ENCODE assay signal across 8 cellular contexts in the genomic region with DNA sequence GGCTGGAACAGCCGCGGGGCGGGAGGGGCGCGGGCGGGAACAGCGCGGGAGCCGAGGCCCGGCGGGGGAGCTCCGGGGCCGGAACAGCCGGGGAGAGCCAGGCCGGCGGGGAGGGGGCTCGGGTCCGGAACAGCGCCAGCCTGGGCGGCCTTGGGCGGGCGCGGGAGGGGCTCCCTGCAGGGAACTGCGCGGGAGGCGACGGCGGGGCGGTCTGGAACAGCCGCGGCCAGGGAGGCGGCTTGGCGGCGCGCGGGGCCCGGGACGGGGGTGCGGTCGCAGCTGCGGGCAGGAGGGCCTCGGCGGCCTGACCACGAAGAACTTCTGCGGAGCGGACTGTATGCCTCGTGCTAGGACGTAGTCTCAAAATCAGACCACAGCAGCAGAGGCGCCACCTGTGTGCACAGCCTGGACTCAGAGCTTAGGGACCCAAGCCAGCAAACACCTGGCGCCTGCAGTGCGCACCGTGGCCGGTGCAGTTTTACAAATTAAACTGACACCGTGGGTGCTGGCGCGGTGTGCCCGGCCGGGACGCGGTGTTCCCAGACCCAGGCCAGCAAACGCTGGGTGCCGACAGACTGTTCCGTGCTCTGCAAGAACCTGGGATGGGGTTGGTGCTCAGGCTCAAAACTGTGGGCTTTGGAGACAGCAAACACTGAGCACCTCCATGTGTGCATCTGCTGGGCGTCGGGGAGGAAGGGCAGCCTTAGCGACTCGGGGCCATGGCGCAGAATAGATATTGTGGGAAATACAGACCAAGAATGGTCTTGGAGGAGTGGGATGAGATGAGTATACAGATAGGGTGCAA. TPM values are rescaled to one million over a fixed set of nuclear protein-coding genes. Genes with fewer than 3 reads are reported as not detected.
A peak's percentile ranks its signal among the peaks of the same experiment; 100 is the strongest.
DNase-seq lines count a peak whose midpoint lies in the region; ATAC-seq and TF ChIP-seq lines count a peak whose summit lies in the region.

No MANE protein-coding gene starts in this region.

- POLR2A ChIA-PET in naive thymus-derived CD8-positive, alpha-beta T cell (lab: Charles Lee) = interaction anchor here (0.6 to 2.7 kb wide), 29 partner anchors 9 to 464 kb away, joined by 3 to 50 read pairs (median 5); a partner anchor contains a TSS

- H3K9me3 ChIP-seq in esophagus (ENCODE audit: control insufficient read depth in 2 of 2, insufficient read depth in 1 of 2, low read depth in 1 of 2, low read length in 1 of 2) (peaks cover 0 to 6% of the 10 kb centered on the region in 2 donors), stomach smooth muscle (ENCODE audit: control insufficient read depth in 2 of 2, low read length in 2 of 2) (peaks cover 4 to 9% of the 10 kb centered on the region in 2 donors)

- H3K4me1 ChIP-seq in esophagus (ENCODE audit: control insufficient read depth in 2 of 2, insufficient read depth in 2 of 2, low read length in 1 of 2) (no peaks in the 10 kb centered on the region), stomach smooth muscle (ENCODE audit: control insufficient read depth, insufficient read depth, low read length) (peaks cover 19% of the 10 kb centered on the region)

- H3K4me1 Mint-ChIP-seq in naive thymus-derived CD8-positive, alpha-beta T cell = peaks cover 19 to 28% (median 23%) of the 10 kb centered on the region in 4 donors

- 1 to 2% methylated on average over 40 to 68 of the region's 68 CpGs for WGBS in esophagus, 2 donors

- 0 out of 2 replicates have a peak, but pooled peaks have one; percentile 7 for TF ChIP-seq CTCF in AG10803 (conservative IDR thresholded peaks at IDR 0.05; ENCODE audit: low read length)

- H3K27me3 Mint-ChIP-seq in naive thymus-derived CD8-positive, alpha-beta T cell = no peaks in the 10 kb centered on the region

- ATAC-seq in GM18909 (IDR thresholded peaks at IDR 0.05; ENCODE audit: poor library complexity, unreplicated experiment) (peak; percentile 53), HG03108 (IDR thresholded peaks at IDR 0.05; ENCODE audit: unreplicated experiment) (peak; percentile 45)
- peak; percentile 72 to 76 for ATAC-seq in naive thymus-derived CD8-positive, alpha-beta T cell

- peak overlapping the region; percentile 77 to 95 (median 92) for H3K27ac Mint-ChIP-seq in naive thymus-derived CD8-positive, alpha-beta T cell

- H3K27me3 ChIP-seq in esophagus (ENCODE audit: control insufficient read depth in 1 of 2, insufficient read depth in 2 of 2, low read length in 2 of 2) = no peaks in the 10 kb centered on the region
- no peaks in the 10 kb centered on the region for H3K27me3 ChIP-seq in stomach smooth muscle (ENCODE audit: control insufficient read depth in 1 of 2, insufficient read depth in 2 of 2, low read length in 2 of 2)

- peak overlapping the region; percentile 71 for H3K4me3 ChIP-seq in AG10803 (ENCODE audit: low read length)
- peak overlapping the region; percentile 64 to 65 for H3K4me3 ChIP-seq in esophagus (ENCODE audit: low read depth in 1 of 2, low read length in 2 of 2)
- H3K4me3 ChIP-seq in stomach smooth muscle (ENCODE audit: low read length in 2 of 2) = peak overlapping the region; percentile 63 to 81

- H3K4me3 Mint-ChIP-seq in naive thymus-derived CD8-positive, alpha-beta T cell = peak overlapping the region; percentile 83 to 95 (median 90)

- peaks cover 7 to 14% (median 10%) of the 10 kb centered on the region in 3 donors for H3K36me3 Mint-ChIP-seq in naive thymus-derived CD8-positive, alpha-beta T cell

- H3K27ac ChIP-seq in esophagus (ENCODE audit: low read depth in 2 of 2, low read length in 1 of 2) = peak overlapping the region; percentile 96 to 97
- peak overlapping the region; percentile 73 for H3K27ac ChIP-seq in stomach smooth muscle (ENCODE audit: low read length)

- DNase-seq in AG10803 (ENCODE audit: low read depth) (peak; percentile 85), NCI-H526 (lab: John Stamatoyannopoulos, UW) (peak; percentile 80 to 98)
- peak; percentile 28 for DNase-seq in activated CD8-positive, alpha-beta memory T cell treated with anti-CD3 and anti-CD28 coated beads, Interleukin-2, amount 50 U/mL, for 24 hours (ENCODE audit: extremely low read depth)
- peak in 5 of 10 donors; percentile 79 to 91 (median 87) for DNase-seq in naive thymus-derived CD8-positive, alpha-beta T cell

- H3K36me3 ChIP-seq in esophagus (ENCODE audit: control insufficient read depth in 2 of 2, insufficient read depth in 2 of 2, low read length in 1 of 2) = no peaks in the 10 kb centered on the region
- H3K36me3 ChIP-seq in stomach smooth muscle (ENCODE audit: control insufficient read depth in 2 of 2, insufficient read depth in 2 of 2, low read length in 2 of 2) = no peaks in the 10 kb centered on the region

- H3K9ac ChIP-seq in stomach smooth muscle (ENCODE audit: low read length in 2 of 2) = peak overlapping the region; percentile 62 to 63

- peaks cover 0 to 18% (median 8%) of the 10 kb centered on the region in 9 donors for H3K9me3 Mint-ChIP-seq in naive thymus-derived CD8-positive, alpha-beta T cell

RNA-seq across cellular contexts. Expression of a gene that starts 0.6 kb away (rescaled TPM):
- polyA plus RNA-seq in esophagus = 1 to 10 TPM; 2.6 to 4.5 TPM
- 1 to 10 TPM; 5.2 to 6.8 TPM for total RNA-seq in naive thymus-derived CD8-positive, alpha-beta T cell
- polyA plus RNA-seq in naive thymus-derived CD8-positive, alpha-beta T cell = 1 to 10 TPM in 2 of 3 donors, under 1 TPM in 1; 0.75 to 3.8 (median 1.0) TPM

RNA-seq across cellular contexts. Expression of a gene that starts 12.3 kb away (rescaled TPM):
- polyA plus RNA-seq in esophagus = 1 to 10 TPM; 5.4 to 5.8 TPM
- 10 to 100 TPM; 10.7 to 12.1 TPM for total RNA-seq in naive thymus-derived CD8-positive, alpha-beta T cell
- 10 to 100 TPM in 2 of 3 donors, 1 to 10 TPM in 1; 8.9 to 16.1 (median 16.0) TPM for polyA plus RNA-seq in naive thymus-derived CD8-positive, alpha-beta T cell

RNA-seq across cellular contexts. Expression of a gene that starts 46.2 kb away (rescaled TPM):
- 1 to 10 TPM; 6.4 to 6.7 TPM for polyA plus RNA-seq in esophagus
- 1 to 10 TPM; 1.3 to 1.4 TPM for total RNA-seq in naive thymus-derived CD8-positive, alpha-beta T cell
- under 1 TPM; 0.19 to 0.49 (median 0.34) TPM for polyA plus RNA-seq in naive thymus-derived CD8-positive, alpha-beta T cell

RNA-seq across cellular contexts. Expression of a gene that starts 58.1 kb away (rescaled TPM):
- polyA plus RNA-seq in esophagus = 10 to 100 TPM; 13.5 to 18.4 TPM
- total RNA-seq in naive thymus-derived CD8-positive, alpha-beta T cell = 10 to 100 TPM; 10.8 to 12.8 TPM
- 1 to 10 TPM; 1.1 to 1.8 (median 1.4) TPM for polyA plus RNA-seq in naive thymus-derived CD8-positive, alpha-beta T cell

Comparison
In these comparisons a context has a peak if more than half of its experiments do, and no peak if none do; other contexts are left out.
1. RNA of a gene that starts 46.2 kb away (polyA plus RNA-seq): 6.4 to 6.7 TPM in esophagus; 0.19 to 0.49 TPM in naive thymus-derived CD8-positive, alpha-beta T cell; every median in the first group is over 4 times any median in the second.
2. Peak in every context shown above with its lines, with median percentiles within 50 percentile points of each other: H3K4me3 ChIP-seq and ATAC-seq.